Comparison of ENCODE assay signal across 18 cellular contexts in genomic region chr11:73272680-73273038, GRCh38. TPM values are rescaled to one million over a fixed set of nuclear protein-coding genes. Genes with fewer than 3 reads are reported as not detected.
DNase-seq lines count a peak whose midpoint lies in the region; ATAC-seq and TF ChIP-seq lines count a peak whose summit lies in the region.
"Had no signal": no experiment of that assay in that cellular context is flagged by ENCODE, and none has a peak within 500 bp of the region (broad histone marks: within the 10 kb centered on the region; RNA-seq: fewer than 3 reads in every experiment).

No MANE protein-coding gene starts in this region.

- no peaks in the 10 kb centered on the region for H3K27me3 Mint-ChIP-seq in activated T-cell treated with anti-CD3 and anti-CD28 coated beads, Interleukin-2, amount 50 U/mL, for 72 hours (ENCODE audit: low read depth)
- H3K27me3 Mint-ChIP-seq: activated naive CD8-positive, alpha-beta T cell had no signal

- no peaks in the 10 kb centered on the region for H3K36me3 Mint-ChIP-seq in activated T-cell treated with anti-CD3 and anti-CD28 coated beads, Interleukin-2, amount 50 U/mL, for 72 hours (ENCODE audit: insufficient read depth in 2 of 2)
- H3K36me3 Mint-ChIP-seq: activated naive CD8-positive, alpha-beta T cell; natural killer cell treated with Interleukin-12 subunit alpha and Interleukin-12 subunit beta and Interleukin-15 and Interleukin-18, amount 100 ng/mL, for 72 hours had no signal

- H3K4me1 ChIP-seq in heart right ventricle (peaks cover 3 to 55% (median 26%) of the 10 kb centered on the region in 9 donors), colonic mucosa (no peaks in the 10 kb centered on the region), mesodermal cell (ENCODE audit: control insufficient read depth, insufficient read depth, low read length, poor library complexity, severe bottlenecking) (peaks cover 35% of the 10 kb centered on the region), upper lobe of right lung (peaks cover 25% of the 10 kb centered on the region)
- H3K4me1 ChIP-seq: pancreas, testis had no signal

- H3K27ac ChIP-seq in heart right ventricle: peak overlapping the region in 3 of 10 donors; percentile 1 to 77 (median 9)
- no peak overlapping the region for H3K27ac ChIP-seq in colonic mucosa
- H3K27ac ChIP-seq in mesodermal cell (ENCODE audit: low read depth, low read length, severe bottlenecking): peak overlapping the region; percentile 87
- no peak overlapping the region for H3K27ac ChIP-seq in upper lobe of right lung
- H3K27ac ChIP-seq: pancreas, testis had no signal

- no peak for TF ChIP-seq CTCF in heart right ventricle (IDR thresholded peaks at IDR 0.05)
- no peak for TF ChIP-seq CTCF in colonic mucosa (IDR thresholded peaks at IDR 0.05)
- no peak for TF ChIP-seq CTCF in upper lobe of right lung (IDR thresholded peaks at IDR 0.05)

- DNase-seq in heart right ventricle (no peak), left cardiac atrium (no peak), colonic mucosa (no peak), upper lobe of right lung (no peak), midbrain (lab: John Stamatoyannopoulos, UW) (no peak)
- DNase-seq in effector CD8-positive, alpha-beta T cell (lab: John Stamatoyannopoulos, UW): no peak
- no peak for DNase-seq in activated T-cell treated with anti-CD3 and anti-CD28 coated beads, Interleukin-2, amount 50 U/mL, for 72 hours
- DNase-seq: activated CD4-positive, alpha-beta T cell treated with anti-CD3 and anti-CD28 coated beads for 4 hours; Calu3; NCI-H1105; NCI-H82; pancreas; testis had no signal

- no peaks in the 10 kb centered on the region for H3K4me1 Mint-ChIP-seq in activated T-cell treated with anti-CD3 and anti-CD28 coated beads, Interleukin-2, amount 50 U/mL, for 72 hours (ENCODE audit: low read depth)
- H3K4me1 Mint-ChIP-seq: activated T-helper 17 cell treated with anti-CD3 and anti-CD28 coated beads, Interleukin-2, amount 50 U/mL, for 72 hours had no signal

- H3K36me3 ChIP-seq in heart right ventricle (no peaks in the 10 kb centered on the region), colonic mucosa (no peaks in the 10 kb centered on the region), mesodermal cell (ENCODE audit: control insufficient read depth, insufficient read depth, low read length) (no peaks in the 10 kb centered on the region), upper lobe of right lung (no peaks in the 10 kb centered on the region)
- H3K36me3 ChIP-seq: pancreas had no signal

- WGBS in heart right ventricle, 2 donors: 92 to 99% methylated on average over 7 of the region's 7 CpGs
- WGBS in mesodermal cell (ENCODE audit: insufficient coverage in 2 of 2), 2 experiments: 91 to 100% methylated on average over 3 to 4 of the region's 7 CpGs

- intact Hi-C loops in heart right ventricle (cut with DNase I): no loop called here
- intact Hi-C loops in left cardiac atrium (cut with DNase I): no loop called here
- intact Hi-C loops in colonic mucosa (cut with DNase I): no loop called here
- intact Hi-C loops in upper lobe of right lung (cut with DNase I): no loop called here

- H3K27me3 ChIP-seq in heart right ventricle (no peaks in the 10 kb centered on the region), colonic mucosa (no peaks in the 10 kb centered on the region), upper lobe of right lung (no peaks in the 10 kb centered on the region)
- H3K27me3 ChIP-seq: pancreas, testis had no signal

- peak overlapping the region in 7 of 10 donors; percentile 1 to 51 (median 27) for H3K4me3 ChIP-seq in heart right ventricle
- peak overlapping the region; percentile 4 for H3K4me3 ChIP-seq in colonic mucosa
- H3K4me3 ChIP-seq in mesodermal cell (ENCODE audit: extremely low read depth, insufficient read depth, low read length, poor library complexity, severe bottlenecking): peak overlapping the region; percentile 11
- peak overlapping the region; percentile 31 for H3K4me3 ChIP-seq in upper lobe of right lung
- H3K4me3 ChIP-seq: pancreas, testis had no signal

- no peak overlapping the region for H3K4me3 Mint-ChIP-seq in activated T-cell treated with anti-CD3 and anti-CD28 coated beads, Interleukin-2, amount 50 U/mL, for 72 hours
- H3K4me3 Mint-ChIP-seq: activated naive CD8-positive, alpha-beta T cell; activated T-helper 17 cell treated with anti-CD3 and anti-CD28 coated beads, Interleukin-2, amount 50 U/mL, for 72 hours; natural killer cell treated with Interleukin-12 subunit alpha and Interleukin-12 subunit beta and Interleukin-15 and Interleukin-18, amount 100 ng/mL, for 72 hours had no signal

- ATAC-seq in heart right ventricle: no peak
- ATAC-seq in left cardiac atrium: no peak
- no peak for ATAC-seq in upper lobe of right lung
- ATAC-seq in activated T-cell treated with anti-CD3 and anti-CD28 coated beads, Interleukin-2, amount 50 U/mL, for 72 hours (replicated peaks in 1 of 2): no peak
- ATAC-seq: activated T-helper 17 cell treated with anti-CD3 and anti-CD28 coated beads, Interleukin-2, amount 50 U/mL, for 72 hours; natural killer cell treated with Interleukin-12 subunit alpha and Interleukin-12 subunit beta and Interleukin-15 and Interleukin-18, amount 100 ng/mL, for 72 hours had no signal

- H3K9me3 Mint-ChIP-seq in activated T-cell treated with anti-CD3 and anti-CD28 coated beads, Interleukin-2, amount 50 U/mL, for 72 hours: no peaks in the 10 kb centered on the region
- H3K9me3 Mint-ChIP-seq: activated T-helper 17 cell treated with anti-CD3 and anti-CD28 coated beads, Interleukin-2, amount 50 U/mL, for 72 hours; natural killer cell treated with Interleukin-12 subunit alpha and Interleukin-12 subunit beta and Interleukin-15 and Interleukin-18, amount 100 ng/mL, for 72 hours had no signal

- H3K9ac ChIP-seq in colonic mucosa (ENCODE audit: low read depth in 2 of 2, low read length in 2 of 2): no peak overlapping the region

- H3K9me3 ChIP-seq in heart right ventricle: no peaks in the 10 kb centered on the region
- no peaks in the 10 kb centered on the region for H3K9me3 ChIP-seq in colonic mucosa
- no peaks in the 10 kb centered on the region for H3K9me3 ChIP-seq in mesodermal cell (ENCODE audit: control insufficient read depth, low read length)
- no peaks in the 10 kb centered on the region for H3K9me3 ChIP-seq in upper lobe of right lung
- H3K9me3 ChIP-seq: pancreas, testis had no signal

- no peak overlapping the region for H3K27ac Mint-ChIP-seq in activated T-cell treated with anti-CD3 and anti-CD28 coated beads, Interleukin-2, amount 50 U/mL, for 72 hours
- H3K27ac Mint-ChIP-seq: activated naive CD8-positive, alpha-beta T cell; activated T-helper 17 cell treated with anti-CD3 and anti-CD28 coated beads, Interleukin-2, amount 50 U/mL, for 72 hours; natural killer cell treated with Interleukin-12 subunit alpha and Interleukin-12 subunit beta and Interleukin-15 and Interleukin-18, amount 100 ng/mL, for 72 hours had no signal

RNA-seq across cellular contexts. Expression of gene P2RY6, which starts 0.5 kb away (rescaled TPM):
- total RNA-seq in heart right ventricle (10 to 100 TPM in 1 of 10 donors, 1 to 10 TPM in 7, under 1 TPM in 2; 0.83 to 13.0 (median 1.8) TPM), left cardiac atrium (1 to 10 TPM; 2.0 to 4.4 TPM), colonic mucosa (1 to 10 TPM in 1 of 2 donors, under 1 TPM in 1; 0.91 to 1.4 TPM), upper lobe of right lung (3.2 TPM)
- 1 to 10 TPM; 1.2 to 2.4 TPM for polyA plus RNA-seq in heart right ventricle
- 2.8 TPM for polyA plus RNA-seq in mesodermal cell (2013, experiment 1 of 2)
- 3.0 TPM for polyA plus RNA-seq in mesodermal cell (2013, experiment 2 of 2)
- not detected for total RNA-seq in activated T-cell treated with anti-CD3 and anti-CD28 coated beads, Interleukin-2, amount 50 U/mL, for 72 hours
- total RNA-seq: activated T-helper 17 cell treated with anti-CD3 and anti-CD28 coated beads, Interleukin-2, amount 50 U/mL, for 72 hours; Calu3; natural killer cell treated with Interleukin-12 subunit alpha and Interleukin-12 subunit beta and Interleukin-15 and Interleukin-18, amount 100 ng/mL, for 72 hours; T-helper 1 cell treated with Interleukin-12 subunit alpha and Interleukin-12 subunit beta and Interleukin-4 antibody, amounts not matched to agents 30 ng/mL and 1 ng/mL, for 36 hours had no signal

RNA-seq across cellular contexts. Expression of gene ARHGEF17, which starts 35.4 kb away (rescaled TPM):
- total RNA-seq in heart right ventricle (10 to 100 TPM; 39.2 to 67.4 (median 52.2) TPM), left cardiac atrium (10 to 100 TPM; 42.2 to 53.2 TPM), colonic mucosa (10 to 100 TPM in 1 of 2 donors, 1 to 10 TPM in 1; 8.6 to 13.4 TPM), upper lobe of right lung (74.5 TPM)
- 10 to 100 TPM; 38.6 to 44.3 TPM for polyA plus RNA-seq in heart right ventricle
- polyA plus RNA-seq in mesodermal cell (2013, experiment 1 of 2): 83.9 TPM
- 71.8 TPM for polyA plus RNA-seq in mesodermal cell (2013, experiment 2 of 2)
- under 1 TPM; 0.05 to 0.07 TPM for total RNA-seq in activated T-cell treated with anti-CD3 and anti-CD28 coated beads, Interleukin-2, amount 50 U/mL, for 72 hours
- total RNA-seq: T-helper 1 cell treated with Interleukin-12 subunit alpha and Interleukin-12 subunit beta and Interleukin-4 antibody, amounts not matched to agents 30 ng/mL and 1 ng/mL, for 36 hours had no signal

RNA-seq across cellular contexts. Expression of gene P2RY2, which starts 54.6 kb away (rescaled TPM):
- total RNA-seq in heart right ventricle (10 to 100 TPM in 8 of 10 donors, 1 to 10 TPM in 2; 9.5 to 37.5 (median 12.7) TPM), left cardiac atrium (10 to 100 TPM; 12.0 to 16.5 TPM), colonic mucosa (10 to 100 TPM; 17.6 to 27.4 TPM), upper lobe of right lung (7.4 TPM)
- 1 to 10 TPM; 7.1 to 8.2 TPM for polyA plus RNA-seq in heart right ventricle
- 0.11 TPM for polyA plus RNA-seq in mesodermal cell (2013, experiment 1 of 2)
- polyA plus RNA-seq in mesodermal cell (2013, experiment 2 of 2): 0.20 TPM
- not detected for total RNA-seq in activated T-cell treated with anti-CD3 and anti-CD28 coated beads, Interleukin-2, amount 50 U/mL, for 72 hours
- total RNA-seq: activated T-helper 17 cell treated with anti-CD3 and anti-CD28 coated beads, Interleukin-2, amount 50 U/mL, for 72 hours; T-helper 1 cell treated with Interleukin-12 subunit alpha and Interleukin-12 subunit beta and Interleukin-4 antibody, amounts not matched to agents 30 ng/mL and 1 ng/mL, for 36 hours had no signal

Comparison
In these comparisons a context has a peak if more than half of its experiments do, and no peak if none do; other contexts are left out.
1. RNA of gene ARHGEF17, which starts 35.4 kb away (total RNA-seq): 74.5 TPM in upper lobe of right lung (single experiment), 42.2 to 53.2 TPM in left cardiac atrium, 39.2 to 67.4 TPM in heart right ventricle and 8.6 to 13.4 TPM in colonic mucosa; 0.05 to 0.07 TPM in activated T-cell treated with anti-CD3 and anti-CD28 coated beads, Interleukin-2, amount 50 U/mL, for 72 hours; every median in the first group is over 4 times any median in the second.
2. Peak in every context shown above with its lines, with median percentiles within 50 percentile points of each other: H3K4me3 ChIP-seq.